In the genomic region with DNA sequence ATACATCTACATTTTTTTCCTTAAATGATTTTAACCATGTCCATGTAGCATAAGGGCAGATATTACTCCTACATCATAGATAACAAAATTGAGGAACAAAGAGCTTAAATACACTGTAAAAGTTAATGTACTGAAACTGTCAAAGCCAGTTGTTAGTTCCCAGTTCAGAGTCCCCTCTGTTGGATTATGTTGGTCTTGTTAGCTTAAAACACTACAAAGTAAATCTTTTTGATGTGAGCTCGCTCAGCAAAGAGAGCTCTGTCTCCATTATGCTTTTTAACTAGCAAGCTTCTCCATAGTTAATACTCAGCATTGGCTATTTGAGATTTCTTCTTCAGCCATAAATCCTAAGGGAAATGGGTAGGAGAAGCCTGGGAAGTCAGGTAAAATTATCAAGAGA, we compare ENCODE assay signal across 14 cellular contexts.
DNase-seq lines count a peak whose midpoint lies in the region; ATAC-seq, FAIRE-seq and TF ChIP-seq lines count a peak whose summit lies in the region.
"Had no signal": no experiment of that assay in that cellular context is flagged by ENCODE, and none has a peak within 500 bp of the region (broad histone marks: within the 10 kb centered on the region; RNA-seq: fewer than 3 reads in every experiment).

No MANE protein-coding gene starts in this region.

- H3K4me3 ChIP-seq in HepG2 (replicated peaks in 1 of 3; ENCODE audit: insufficient read depth in 1 of 3, low read depth in 2 of 3, low read length in 3 of 3) (peak overlapping the region in 2 of 3 experiments; percentile 15 to 33; a peak in 1 of 6 replicates), right lobe of liver (no peak overlapping the region), hepatocyte (no peak overlapping the region)
- H3K4me3 ChIP-seq: A549, BLaER1 had no signal

- DNase-seq in HepG2 (ENCODE audit: low spot score) (peak; percentile 84), right lobe of liver (no peak), OCI-M1 (lab: John Stamatoyannopoulos, UW) (peak; percentile 29), hepatocyte (ENCODE audit: low spot score) (no peak), SW480 (ENCODE audit: low spot score) (no peak)
- DNase-seq: AML-193; CD8-positive, alpha-beta memory T cell; DMS53; GF-D8 had no signal

- TF ChIP-seq RAD21 in HepG2 (CRISPR knock-in tag; IDR thresholded peaks at IDR 0.05), result no peak

- BruUV-seq in HepG2 (replicated peaks; lab: Mats Ljungman, UMichigan), result no TSS peak

- H3K9ac ChIP-seq in HepG2 (ENCODE audit: insufficient read depth, low read depth, low read length), result no peak overlapping the region
- H3K9ac ChIP-seq: BLaER1 had no signal

- H3K9me2 ChIP-seq in hepatocyte (replicated peaks; ENCODE audit: insufficient read depth), result no peaks in the 10 kb centered on the region

- intact Hi-C loops in HepG2 (cut with micrococcal nuclease; ENCODE audit: unreplicated experiment), result no loop called here
- intact Hi-C loops in right lobe of liver (cut with DNase I), result no loop called here

- no peak for TF ChIP-seq CTCF in HepG2 (CRISPR knock-in tag; IDR thresholded peaks at IDR 0.05)
- no peak for TF ChIP-seq CTCF in right lobe of liver (IDR thresholded peaks at IDR 0.05)
- no peak for TF ChIP-seq CTCF in hepatocyte (IDR thresholded peaks at IDR 0.05; ENCODE audit: poor library complexity)

- peak overlapping the region; percentile 62 for H3K27ac ChIP-seq in HepG2 (ENCODE audit: extremely low read length, insufficient read depth, low read length)
- no peak overlapping the region for H3K27ac ChIP-seq in right lobe of liver
- H3K27ac ChIP-seq in hepatocyte, result no peak overlapping the region
- H3K27ac ChIP-seq: A549, BLaER1 had no signal

- H4K20me1 ChIP-seq in HepG2 (ENCODE audit: insufficient read depth, low read length) (no peaks in the 10 kb centered on the region), hepatocyte (ENCODE audit: insufficient read depth, poor library complexity, severe bottlenecking) (no peaks in the 10 kb centered on the region)
- H4K20me1 ChIP-seq: BLaER1 had no signal

- peak; percentile 30 for FAIRE-seq in HepG2 (lab: Jason Lieb, UNC)
- FAIRE-seq: A549, HTR-8/SVneo had no signal

- H3K27me3 ChIP-seq in HepG2 (ENCODE audit: control insufficient read depth in 1 of 2, insufficient read depth in 2 of 2, low read length in 2 of 2), result no peaks in the 10 kb centered on the region
- H3K27me3 ChIP-seq in right lobe of liver, result no peaks in the 10 kb centered on the region
- H3K27me3 ChIP-seq in hepatocyte, result no peaks in the 10 kb centered on the region
- H3K27me3 ChIP-seq: BLaER1 had no signal

- peak overlapping the region; percentile 56 for H3K4me2 ChIP-seq in HepG2 (ENCODE audit: low read depth, low read length)
- peak overlapping the region; percentile 22 for H3K4me2 ChIP-seq in hepatocyte
- H3K4me2 ChIP-seq: A549, BLaER1 had no signal

- TF ChIP-seq EP300 in HepG2 (IDR thresholded peaks at IDR 0.05; ENCODE audit: low read depth in 2 of 2, low read length in 2 of 2) (0 out of 4 replicates have a peak, but pooled peaks of 1 of the 2 experiments have one; percentile 35), HepG2 (CRISPR knock-in tag; IDR thresholded peaks at IDR 0.05; ENCODE audit: borderline replicate concordance) (no peak)

- WGBS in HepG2 (ENCODE audit: low lambda C conversion rate), result 10% methylated on average over 1 of the region's 1 CpG
- 89% methylated on average over 1 of the region's 1 CpG for WGBS in right lobe of liver (ENCODE audit: insufficient coverage, low coverage, low lambda C conversion rate, missing lambda C conversion rate)
- WGBS in hepatocyte (ENCODE audit: low lambda C conversion rate, missing lambda C conversion rate), result 54% methylated on average over 1 of the region's 1 CpG

- H3K36me3 ChIP-seq in HepG2 (replicated peaks in 1 of 2; ENCODE audit: control insufficient read depth in 1 of 2, insufficient read depth in 2 of 2, low read length in 2 of 2), result no peaks in the 10 kb centered on the region
- no peaks in the 10 kb centered on the region for H3K36me3 ChIP-seq in right lobe of liver
- H3K36me3 ChIP-seq in hepatocyte (replicated peaks; ENCODE audit: insufficient read depth, low read depth), result no peaks in the 10 kb centered on the region
- H3K36me3 ChIP-seq: BLaER1 had no signal

- no peaks in the 10 kb centered on the region for H3K79me2 ChIP-seq in HepG2 (ENCODE audit: insufficient read depth, low read length)
- H3K79me2 ChIP-seq in hepatocyte, result no peaks in the 10 kb centered on the region

- H3K4me1 ChIP-seq in HepG2 (ENCODE audit: insufficient read depth, low read length) (peaks cover 45% of the 10 kb centered on the region), right lobe of liver (no peaks in the 10 kb centered on the region), hepatocyte (ENCODE audit: insufficient read depth) (peaks cover 10% of the 10 kb centered on the region)
- H3K4me1 ChIP-seq: A549, BLaER1 had no signal

- POLR2A ChIA-PET in HepG2 (lab: Yijun Ruan, JAX), result no interaction called here

- no peaks in the 10 kb centered on the region for H3K9me3 ChIP-seq in HepG2 (ENCODE audit: low read length)
- no peaks in the 10 kb centered on the region for H3K9me3 ChIP-seq in right lobe of liver
- H3K9me3 ChIP-seq in hepatocyte (ENCODE audit: low read depth), result no peaks in the 10 kb centered on the region
- H3K9me3 ChIP-seq: A549, BLaER1 had no signal

- CTCF ChIA-PET in HepG2 (lab: Yijun Ruan, JAX; ENCODE audit: low intra/inter-chr PET ratio, low total read pairs), result no interaction called here

- in situ Hi-C loops in HepG2 (cut with HindIII; ENCODE audit: extremely low pct_ligation_motif_present, low pct_unique_long_range_greater_than_20kb), result no loop called here

- H2AFZ ChIP-seq in HepG2 (ENCODE audit: low read length) (peak overlapping the region; percentile 17), hepatocyte (no peak overlapping the region)

- ATAC-seq in HepG2 (peak; percentile 99), right lobe of liver (no peak), GM18502 (IDR thresholded peaks at IDR 0.05; ENCODE audit: poor library complexity, unreplicated experiment) (no peak)
- ATAC-seq: A549, HCT116 had no signal

- TF ChIP-seq POLR2A in HepG2 (IDR thresholded peaks at IDR 0.05; ENCODE audit: insufficient read depth in 1 of 2, low read depth in 2 of 2, low read length in 2 of 2), result no peak
- TF ChIP-seq POLR2A in right lobe of liver (IDR thresholded peaks at IDR 0.05), result no peak

TF ChIP-seq in HepG2, 621 proteins besides CTCF, POLR2A, EP300 and RAD21 (continues in another document):
- TF ChIP-seq FOXA3 (CRISPR knock-in tag; IDR thresholded peaks at IDR 0.05) (peak; percentile 27; the same call in 1 of the 2 replicates), PPARG (CRISPR knock-in tag; conservative IDR thresholded peaks at IDR 0.05) (0 out of 2 replicates have a peak, but pooled peaks have one; percentile 19), PITX1 (CRISPR knock-in tag; IDR thresholded peaks at IDR 0.05) (0 out of 2 replicates have a peak, but pooled peaks have one; percentile 21), SOX13 (IDR thresholded peaks at IDR 0.05) (0 out of 2 replicates have a peak, but pooled peaks have one; percentile 8), SOX13 (CRISPR knock-in tag; conservative IDR thresholded peaks at IDR 0.05 in 1 of 2, IDR thresholded peaks at IDR 0.05 in 1 of 2) (peak in 1 of 2 experiments; percentile 28; a peak in 1 of 4 replicates), KLF9 (CRISPR knock-in tag; IDR thresholded peaks at IDR 0.05; ENCODE audit: low read depth) (0 out of 2 replicates have a peak, but pooled peaks have one; percentile 42), ZNF670 (CRISPR knock-in tag; IDR thresholded peaks at IDR 0.05; ENCODE audit: borderline replicate concordance) (no peak), FOXJ3 (CRISPR knock-in tag; IDR thresholded peaks at IDR 0.05; ENCODE audit: borderline replicate concordance) (peak; percentile 31; the same call in 1 of the 2 replicates), CBX5 (CRISPR knock-in tag; IDR thresholded peaks at IDR 0.05; ENCODE audit: borderline replicate concordance) (no peak), ZNF292 (CRISPR knock-in tag; IDR thresholded peaks at IDR 0.05; ENCODE audit: borderline replicate concordance, low read depth) (no peak), ZNF547 (CRISPR knock-in tag; IDR thresholded peaks at IDR 0.05) (no peak), ELF3 (CRISPR knock-in tag; IDR thresholded peaks at IDR 0.05) (0 out of 2 replicates have a peak, but pooled peaks have one; percentile 9)
- TF ChIP-seq, protein P1, sequence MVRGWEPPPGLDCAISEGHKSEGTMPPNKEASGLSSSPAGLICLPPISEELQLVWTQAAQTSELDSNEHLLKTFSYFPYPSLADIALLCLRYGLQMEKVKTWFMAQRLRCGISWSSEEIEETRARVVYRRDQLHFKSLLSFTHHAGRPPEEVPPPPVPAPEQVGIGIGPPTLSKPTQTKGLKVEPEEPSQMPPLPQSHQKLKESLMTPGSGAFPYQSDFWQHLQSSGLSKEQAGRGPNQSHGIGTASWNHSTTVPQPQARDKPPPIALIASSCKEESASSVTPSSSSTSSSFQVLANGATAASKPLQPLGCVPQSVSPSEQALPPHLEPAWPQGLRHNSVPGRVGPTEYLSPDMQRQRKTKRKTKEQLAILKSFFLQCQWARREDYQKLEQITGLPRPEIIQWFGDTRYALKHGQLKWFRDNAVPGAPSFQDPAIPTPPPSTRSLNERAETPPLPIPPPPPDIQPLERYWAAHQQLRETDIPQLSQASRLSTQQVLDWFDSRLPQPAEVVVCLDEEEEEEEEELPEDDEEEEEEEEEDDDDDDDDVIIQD (CRISPR knock-in tag; IDR thresholded peaks at IDR 0.05; ENCODE audit: low read depth), result 0 out of 2 replicates have a peak, but pooled peaks have one; percentile 14
- TF ChIP-seq, protein P2, sequence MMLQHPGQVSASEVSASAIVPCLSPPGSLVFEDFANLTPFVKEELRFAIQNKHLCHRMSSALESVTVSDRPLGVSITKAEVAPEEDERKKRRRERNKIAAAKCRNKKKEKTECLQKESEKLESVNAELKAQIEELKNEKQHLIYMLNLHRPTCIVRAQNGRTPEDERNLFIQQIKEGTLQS (CRISPR knock-in tag; IDR thresholded peaks at IDR 0.05), result no peak
- TF ChIP-seq, protein P3, sequence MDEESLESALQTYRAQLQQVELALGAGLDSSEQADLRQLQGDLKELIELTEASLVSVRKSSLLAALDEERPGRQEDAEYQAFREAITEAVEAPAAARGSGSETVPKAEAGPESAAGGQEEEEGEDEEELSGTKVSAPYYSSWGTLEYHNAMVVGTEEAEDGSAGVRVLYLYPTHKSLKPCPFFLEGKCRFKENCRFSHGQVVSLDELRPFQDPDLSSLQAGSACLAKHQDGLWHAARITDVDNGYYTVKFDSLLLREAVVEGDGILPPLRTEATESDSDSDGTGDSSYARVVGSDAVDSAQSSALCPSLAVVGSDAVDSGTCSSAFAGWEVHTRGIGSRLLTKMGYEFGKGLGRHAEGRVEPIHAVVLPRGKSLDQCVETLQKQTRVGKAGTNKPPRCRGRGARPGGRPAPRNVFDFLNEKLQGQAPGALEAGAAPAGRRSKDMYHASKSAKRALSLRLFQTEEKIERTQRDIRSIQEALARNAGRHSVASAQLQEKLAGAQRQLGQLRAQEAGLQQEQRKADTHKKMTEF (CRISPR knock-in tag; IDR thresholded peaks at IDR 0.05), result no peak

Comparison
In these comparisons a context has a peak if more than half of its experiments do, and no peak if none do; other contexts are left out.
1. DNase-seq: peak in HepG2 (single experiment) and OCI-M1 (single experiment); none in right lobe of liver (0 of 3), hepatocyte (single experiment) and SW480 (single experiment).
2. H3K4me3 ChIP-seq: peak in HepG2 (2 of 3); none in right lobe of liver (0 of 3) and hepatocyte (single experiment).